In genomic region chr4:24924309-24924781, GRCh38 we compare ENCODE assay signal across 13 cellular contexts. TPM values are rescaled to one million over a fixed set of nuclear protein-coding genes. Genes with fewer than 3 reads are reported as not detected.
DNase-seq lines count a peak whose midpoint lies in the region; ATAC-seq and TF ChIP-seq lines count a peak whose summit lies in the region.
"Had no signal": no experiment of that assay in that cellular context is flagged by ENCODE, and none has a peak within 500 bp of the region (broad histone marks: within the 10 kb centered on the region; RNA-seq: fewer than 3 reads in every experiment).

No MANE protein-coding gene starts in this region.

- H3K18ac ChIP-seq in IMR-90 (ENCODE audit: low read depth, low read length), result no peak overlapping the region

- peak; percentile 89 for ATAC-seq in IMR-90 (ENCODE audit: low read depth)
- ATAC-seq in HG03095 (IDR thresholded peaks at IDR 0.05; ENCODE audit: unreplicated experiment), result no peak
- ATAC-seq: naive thymus-derived CD8-positive, alpha-beta T cell had no signal

- no peak overlapping the region for H2BK20ac ChIP-seq in IMR-90 (ENCODE audit: low read depth, low read length)

- H3K36me3 ChIP-seq in IMR-90 (ENCODE audit: control insufficient read depth, insufficient read depth, low read length), result no peaks in the 10 kb centered on the region
- H3K36me3 ChIP-seq in left ventricle myocardium inferior, result no peaks in the 10 kb centered on the region
- H3K36me3 ChIP-seq: adrenal gland, BLaER1 had no signal

- no peak overlapping the region for H4K91ac ChIP-seq in IMR-90 (ENCODE audit: insufficient read depth, low read depth, low read length)

- peaks cover 8% of the 10 kb centered on the region for H3K27me3 ChIP-seq in AG04450 (ENCODE audit: control insufficient read depth, insufficient read depth, low read length)
- H3K27me3 ChIP-seq in IMR-90 (ENCODE audit: control insufficient read depth, insufficient read depth, low read length), result peaks cover 15% of the 10 kb centered on the region
- H3K27me3 ChIP-seq in left ventricle myocardium inferior (ENCODE audit: low read depth), result peaks cover 5% of the 10 kb centered on the region
- H3K27me3 ChIP-seq: adrenal gland, BLaER1 had no signal

- WGBS in IMR-90 (ENCODE audit: extremely low coverage in 2 of 2, insufficient read length in 1 of 2), 2 experiments, result no CpG with 5 or more reads among the region's 3 CpGs

- DNase-seq in AG04450 (ENCODE audit: low read depth, low spot score) (peak; percentile 82), IMR-90 (peak; percentile 97), cardiac fibroblast (ENCODE audit: low read depth in 2 of 2) (peak; percentile 94 to 95), kidney glomerular epithelial cell (lab: John Stamatoyannopoulos, UW) (peak; percentile 96), NOMO-1 treated with DMSO at 0.1 percent for 48 hours (lab: John Stamatoyannopoulos, UW; ENCODE audit: unreplicated experiment) (no peak), left ventricle myocardium inferior (no peak), HuH-7 (ENCODE audit: low spot score) (no peak)
- DNase-seq: naive thymus-derived CD8-positive, alpha-beta T cell; NCI-H1092 treated with DMSO at 0.1 percent for 48 hours had no signal

- no peak for TF ChIP-seq CTCF in AG04450 (IDR thresholded peaks at IDR 0.05; ENCODE audit: low read depth, low read length)
- no peak for TF ChIP-seq CTCF in IMR-90 (conservative IDR thresholded peaks at IDR 0.05; ENCODE audit: low read depth, low read length)
- TF ChIP-seq CTCF in cardiac fibroblast (IDR thresholded peaks at IDR 0.05; ENCODE audit: low read depth, low read length), result no peak
- no peak for TF ChIP-seq CTCF in left ventricle myocardium inferior (IDR thresholded peaks at IDR 0.05; ENCODE audit: borderline replicate concordance)

- no TSS peak for BruUV-seq in IMR-90 (replicated peaks; lab: Mats Ljungman, UMichigan)

- H3K79me1 ChIP-seq in IMR-90 (ENCODE audit: low read depth in 1 of 2, low read length in 2 of 2), result no peaks in the 10 kb centered on the region

- H2AFZ ChIP-seq in IMR-90 (replicated peaks; ENCODE audit: low read length, poor library complexity), result no peak overlapping the region

- no peak overlapping the region for H2BK5ac ChIP-seq in IMR-90 (ENCODE audit: low read depth, low read length, poor library complexity, severe bottlenecking)

- H3K56ac ChIP-seq in IMR-90 (ENCODE audit: extremely low read depth, insufficient read depth, low read length), result no peak overlapping the region

- H3K4me2 ChIP-seq in IMR-90 (ENCODE audit: low read depth, low read length), result no peak overlapping the region
- H3K4me2 ChIP-seq: BLaER1 had no signal

- CTCF ChIA-PET in AG04450 (lab: Charles Lee), result interaction anchor here (0.6 to 2.2 kb wide), 4 partner anchors 56 to 1556 kb away, joined by 3 to 5 read pairs (median 4); partner anchors contain the start of gene ZCCHC4
- CTCF ChIA-PET in IMR-90 (lab: Yijun Ruan, JAX), result no interaction called here

- in situ Hi-C loops in IMR-90 (cut with MboI; ENCODE audit: low sequenced_read_pairs), result no loop called here

- no peaks in the 10 kb centered on the region for H4K20me1 ChIP-seq in IMR-90 (ENCODE audit: insufficient read depth, low read length)
- H4K20me1 ChIP-seq: BLaER1 had no signal

- no peak overlapping the region for H3K4ac ChIP-seq in IMR-90 (ENCODE audit: low read depth, low read length)

- no peak overlapping the region for H4K8ac ChIP-seq in IMR-90 (ENCODE audit: low read depth in 2 of 2, low read length in 2 of 2)

- dilution Hi-C loops in IMR-90 (cut with HindIII; ENCODE audit: low sequenced_read_pairs, unreplicated experiment), result no loop called here

- POLR2A ChIA-PET in AG04450 (lab: Yijun Ruan, JAX) (interaction anchor here (0.7 kb wide), 1 partner anchor 1193 kb away, joined by 3 read pairs; no protein-coding TSS in a partner anchor), IMR-90 (lab: Charles Lee; ENCODE audit: unreplicated experiment) (no interaction called here)

- H2AK5ac ChIP-seq in IMR-90 (ENCODE audit: low read depth, low read length), result no peak overlapping the region

- H3K27ac ChIP-seq in AG04450 (ENCODE audit: low read depth, low read length) (no peak overlapping the region), IMR-90 (ENCODE audit: insufficient read depth, low read length) (no peak overlapping the region), left ventricle myocardium inferior (replicated peaks) (no peak overlapping the region)
- H3K27ac ChIP-seq: adrenal gland, BLaER1, skin epidermis had no signal

- H2BK15ac ChIP-seq in IMR-90 (ENCODE audit: low read depth, low read length), result no peak overlapping the region

- no peak overlapping the region for H3K9ac ChIP-seq in IMR-90 (ENCODE audit: low read depth, low read length)
- H3K9ac ChIP-seq: BLaER1 had no signal

- H2AK9ac ChIP-seq in IMR-90 (replicated peaks; ENCODE audit: low read depth, low read length, poor library complexity), result no peak overlapping the region

- H3K4me3 ChIP-seq in AG04450 (ENCODE audit: low read depth, low read length) (no peak overlapping the region), IMR-90 (ENCODE audit: insufficient read depth, low read depth, low read length) (no peak overlapping the region), cardiac fibroblast (replicated peaks in 1 of 2; ENCODE audit: low read depth in 2 of 2, low read length in 2 of 2) (no peak overlapping the region), left ventricle myocardium inferior (no peak overlapping the region)
- H3K4me3 ChIP-seq: adrenal gland, BLaER1, skin epidermis had no signal

- no peak for TF ChIP-seq RAD21 in IMR-90 (IDR thresholded peaks at IDR 0.05; ENCODE audit: low read length)

- no peak overlapping the region for H3K23ac ChIP-seq in IMR-90 (ENCODE audit: low read depth, low read length)

- H3K14ac ChIP-seq in IMR-90 (replicated peaks; ENCODE audit: low read depth, low read length), result no peak overlapping the region

- peaks cover 7% of the 10 kb centered on the region; the same call in 1 of the 2 replicates for H3K9me3 ChIP-seq in AG04450 (ENCODE audit: control insufficient read depth, insufficient read depth, low read length)
- H3K9me3 ChIP-seq in IMR-90 (ENCODE audit: control insufficient read depth, insufficient read depth, low read length), result peaks cover 6% of the 10 kb centered on the region; the same call in 1 of the 2 replicates
- peaks cover 13% of the 10 kb centered on the region for H3K9me3 ChIP-seq in left ventricle myocardium inferior (replicated peaks)
- H3K9me3 ChIP-seq: adrenal gland had no signal

- no peak overlapping the region for H2BK120ac ChIP-seq in IMR-90 (ENCODE audit: low read depth, low read length)

- no peak for TF ChIP-seq POLR2A in IMR-90 (IDR thresholded peaks at IDR 0.05; ENCODE audit: low read depth, low read length)

- no peaks in the 10 kb centered on the region for H3K9me1 ChIP-seq in IMR-90 (ENCODE audit: insufficient read depth, low read length)

- peaks cover 2% of the 10 kb centered on the region for H3K4me1 ChIP-seq in IMR-90 (ENCODE audit: control insufficient read depth, insufficient read depth, low read length)
- no peaks in the 10 kb centered on the region for H3K4me1 ChIP-seq in left ventricle myocardium inferior
- H3K4me1 ChIP-seq: adrenal gland had no signal

- no peak overlapping the region for H4K5ac ChIP-seq in IMR-90 (ENCODE audit: low read depth, low read length)

- intact Hi-C loops in IMR-90 (cut with micrococcal nuclease) (loop anchor here (5.0 kb wide), 1 partner anchor 58 kb away; no protein-coding TSS in a partner anchor), left ventricle myocardium inferior (cut with micrococcal nuclease) (no loop called here)

TF ChIP-seq in IMR-90, 13 proteins besides CTCF, POLR2A, EP300 and RAD21:
- peak; percentile 64; the same call in 1 of the 2 replicates for TF ChIP-seq CEBPB (IDR thresholded peaks at IDR 0.05; ENCODE audit: low read depth, low read length)
- no peak for TF ChIP-seq SMC3 (IDR thresholded peaks at IDR 0.05; ENCODE audit: low read depth, low read length)
- no peak for TF ChIP-seq NFE2L2 (IDR thresholded peaks at IDR 0.05; ENCODE audit: low read depth, low read length)
- peak; percentile 85 for TF ChIP-seq BHLHE40 (IDR thresholded peaks at IDR 0.05; ENCODE audit: low read depth, low read length)
- peak; percentile 13 for TF ChIP-seq RCOR1 (IDR thresholded peaks at IDR 0.05; ENCODE audit: insufficient replicate concordance, low read length)
- TF ChIP-seq FOS (IDR thresholded peaks at IDR 0.05; ENCODE audit: low read depth, low read length), result peak; percentile 26; the same call in 1 of the 2 replicates
- TF ChIP-seq CHD1 (IDR thresholded peaks at IDR 0.05; ENCODE audit: low read depth, low read length), result no peak
- TF ChIP-seq ELK1 (IDR thresholded peaks at IDR 0.05; ENCODE audit: borderline replicate concordance, low read depth, low read length), result no peak
- TF ChIP-seq MAZ (IDR thresholded peaks at IDR 0.05; ENCODE audit: borderline replicate concordance, low read depth, low read length), result no peak
- TF ChIP-seq USF2 (IDR thresholded peaks at IDR 0.05; ENCODE audit: low read depth, low read length), result no peak
- TF ChIP-seq MAFK (IDR thresholded peaks at IDR 0.05; ENCODE audit: low read depth, low read length), result no peak
- peak; percentile 85 for TF ChIP-seq MXI1 (IDR thresholded peaks at IDR 0.05; ENCODE audit: borderline replicate concordance, low read depth, low read length)
- TF ChIP-seq RFX5 (IDR thresholded peaks at IDR 0.05; ENCODE audit: low read depth, low read length), result no peak

RNA-seq across cellular contexts. Expression of gene CCDC149, which starts 11.5 kb away (rescaled TPM):
- polyA plus RNA-seq in AG04450 (2011; rRNA removed) (11.9 and 13.9 TPM in 2 replicates), IMR-90 (2012; rRNA removed) (4.8 and 6.7 TPM in 2 replicates)
- 16.6 and 21.0 TPM in 2 replicates for polyA minus RNA-seq in AG04450 (2011; rRNA and poly(A)+ RNA removed)
- total RNA-seq in IMR-90 (2012; rRNA removed) (7.0 and 8.3 TPM in 2 replicates), left ventricle myocardium inferior (9.0 TPM)
- 2.1 and 3.1 TPM in 2 replicates for polyA plus RNA-seq in IMR-90 (2012; cell fraction: cytosol; rRNA removed)
- polyA plus RNA-seq in IMR-90 (2012; cell fraction: nucleus; rRNA removed; ENCODE audit: low replicate concordance), result 4.5 and 11.7 TPM in 2 replicates
- polyA plus RNA-seq: naive thymus-derived CD8-positive, alpha-beta T cell had no signal

Comparison
In these comparisons a context has a peak if more than half of its experiments do, and no peak if none do; other contexts are left out.
1. DNase-seq: peak in AG04450 (single experiment), IMR-90 (single experiment), cardiac fibroblast (2 of 2) and kidney glomerular epithelial cell (single experiment); none in NOMO-1 treated with DMSO at 0.1 percent for 48 hours (single experiment), left ventricle myocardium inferior (single experiment) and HuH-7 (single experiment).